In genomic region chr12:15522574-15523187, GRCh38 we compare ENCODE assay signal across 8 cellular contexts.
DNase-seq lines count a peak whose midpoint lies in the region; ATAC-seq and TF ChIP-seq lines count a peak whose summit lies in the region.

No MANE protein-coding gene starts in this region.

- peaks cover 22% of the 10 kb centered on the region for H3K4me1 Mint-ChIP-seq in glutamatergic neuron (ENCODE audit: low read depth, unreplicated experiment)
- H3K4me1 Mint-ChIP-seq in activated naive CD8-positive, alpha-beta T cell treated with anti-CD3 and anti-CD28 coated beads, Interleukin-2, amount 50 U/mL, for 24 hours = peaks cover 6% of the 10 kb centered on the region

- H3K36me3 ChIP-seq in transverse colon = no peaks in the 10 kb centered on the region

- no peaks in the 10 kb centered on the region for H3K4me1 ChIP-seq in transverse colon

- intact Hi-C loops in transverse colon (cut with DNase I; ENCODE audit: low total_unique reads) = loop anchor here (10.0 kb wide), 1 partner anchor 248 kb away; no protein-coding TSS in a partner anchor

- H3K27me3 ChIP-seq in transverse colon = peaks cover 4% of the 10 kb centered on the region

- 35% methylated on average over 3 of the region's 3 CpGs for whole genome bisulfite sequencing in transverse colon (ENCODE audit: low coverage in 1 of 2), 2 donors

- H3K27me3 Mint-ChIP-seq in glutamatergic neuron (ENCODE audit: unreplicated experiment) = no peaks in the 10 kb centered on the region
- peaks cover 14% of the 10 kb centered on the region for H3K27me3 Mint-ChIP-seq in activated naive CD8-positive, alpha-beta T cell treated with anti-CD3 and anti-CD28 coated beads, Interleukin-2, amount 50 U/mL, for 24 hours

- TF ChIP-seq POLR2A in transverse colon (IDR thresholded peaks at IDR 0.05) = no peak

- no peak overlapping the region for H3K27ac ChIP-seq in transverse colon

- DNase-seq in DMS 273 (lab: John Stamatoyannopoulos, UW; ENCODE audit: unreplicated experiment) (peak; percentile 73), DMS 273 treated with DMSO at 0.1 percent for 48 hours (lab: John Stamatoyannopoulos, UW) (no peak), NCI-H128 (lab: John Stamatoyannopoulos, UW; ENCODE audit: unreplicated experiment) (peak; percentile 49), SW 1271 (lab: John Stamatoyannopoulos, UW) (peak; percentile 28 to 63), glutamatergic neuron (no peak), transverse colon (no peak)
- no peak for DNase-seq in activated CD4-positive, alpha-beta T cell treated with anti-CD3 and anti-CD28 coated beads, Interleukin-2, amount 50 U/mL, for 4 hours
- no peak for DNase-seq in activated naive CD8-positive, alpha-beta T cell treated with anti-CD3 and anti-CD28 coated beads, Interleukin-2, amount 50 U/mL, for 24 hours

- in situ Hi-C loops in transverse colon (cut with MboI; ENCODE audit: low pct_ligation_motif_present in 1 of 4, low pct_unique_long_range_greater_than_20kb in 1 of 4, low sequenced_read_pairs in 3 of 4) = loop anchor here (10.0 to 25.0 kb wide), 4 partner anchors 238 to 685 kb away; partner anchors contain the start of gene ART4 (in 1 of the 4)

- H3K9me3 ChIP-seq in transverse colon = no peaks in the 10 kb centered on the region

- peaks cover 13% of the 10 kb centered on the region for H3K36me3 Mint-ChIP-seq in glutamatergic neuron (ENCODE audit: unreplicated experiment)
- H3K36me3 Mint-ChIP-seq in activated naive CD8-positive, alpha-beta T cell treated with anti-CD3 and anti-CD28 coated beads, Interleukin-2, amount 50 U/mL, for 24 hours (ENCODE audit: low read depth) = no peaks in the 10 kb centered on the region

- no peak overlapping the region for H3K4me3 Mint-ChIP-seq in glutamatergic neuron (ENCODE audit: unreplicated experiment)
- no peak overlapping the region for H3K4me3 Mint-ChIP-seq in activated naive CD8-positive, alpha-beta T cell treated with anti-CD3 and anti-CD28 coated beads, Interleukin-2, amount 50 U/mL, for 24 hours

- TF ChIP-seq EP300 in transverse colon (IDR thresholded peaks at IDR 0.05; ENCODE audit: low read depth) = no peak

- ATAC-seq in activated naive CD8-positive, alpha-beta T cell treated with anti-CD3 and anti-CD28 coated beads, Interleukin-2, amount 50 U/mL, for 24 hours = no peak

- no peak overlapping the region for H3K4me3 ChIP-seq in transverse colon

- TF ChIP-seq CTCF in glutamatergic neuron (IDR thresholded peaks at IDR 0.05; ENCODE audit: partially characterized antibody, unreplicated experiment) (peak; percentile 32), transverse colon (IDR thresholded peaks at IDR 0.05) (peak; percentile 37 to 47 (median 40))

- H3K27ac Mint-ChIP-seq in glutamatergic neuron (ENCODE audit: unreplicated experiment) = no peak overlapping the region
- H3K27ac Mint-ChIP-seq in activated naive CD8-positive, alpha-beta T cell treated with anti-CD3 and anti-CD28 coated beads, Interleukin-2, amount 50 U/mL, for 24 hours = no peak overlapping the region

- H3K9me3 Mint-ChIP-seq in glutamatergic neuron (ENCODE audit: unreplicated experiment) = no peaks in the 10 kb centered on the region
- peaks cover 3% of the 10 kb centered on the region for H3K9me3 Mint-ChIP-seq in activated naive CD8-positive, alpha-beta T cell treated with anti-CD3 and anti-CD28 coated beads, Interleukin-2, amount 50 U/mL, for 24 hours

Comparison
In these comparisons a context has a peak if more than half of its experiments do, and no peak if none do; other contexts are left out.
1. DNase-seq: peak in DMS 273 (single experiment), NCI-H128 (single experiment) and SW 1271 (2 of 2); none in DMS 273 treated with DMSO at 0.1 percent for 48 hours (single experiment), glutamatergic neuron (single experiment), transverse colon (single experiment), activated CD4-positive, alpha-beta T cell treated with anti-CD3 and anti-CD28 coated beads, Interleukin-2, amount 50 U/mL, for 4 hours (0 of 2) and activated naive CD8-positive, alpha-beta T cell treated with anti-CD3 and anti-CD28 coated beads, Interleukin-2, amount 50 U/mL, for 24 hours (single experiment).